In genomic region chr12:52487744-52488443, GRCh38 we compare ENCODE assay signal across 14 cellular contexts. TPM values are rescaled to one million over a fixed set of nuclear protein-coding genes. Genes with fewer than 3 reads are reported as not detected.
"Had no signal": no experiment of that assay in that cellular context is flagged by ENCODE, and none has a peak within 500 bp of the region (broad histone marks: within the 10 kb centered on the region; RNA-seq: fewer than 3 reads in every experiment).

No MANE protein-coding gene starts in this region.

RNA-seq across cellular contexts. Expression of gene KRT6A, which starts 5.2 kb away (rescaled TPM):
- total RNA-seq: activated CD4-positive, alpha-beta memory T cell treated with anti-CD3 and anti-CD28 coated beads, Interleukin-2, amount 10 ng/mL, durations not matched to agents 7 days and 5 days; activated CD4-positive, alpha-beta T cell treated with anti-CD3 and anti-CD28 coated beads for 36 hours; activated CD4-positive, alpha-beta T cell treated with anti-CD3 and anti-CD28 coated beads, Interleukin-2, amount 10 ng/mL, durations not matched to agents 7 days and 5 days; activated CD8-positive, alpha-beta memory T cell treated with anti-CD3 and anti-CD28 coated beads, Interleukin-2, amount 10 ng/mL, durations not matched to agents 7 days and 5 days; activated CD8-positive, alpha-beta T cell treated with anti-CD3 and anti-CD28 coated beads, Interleukin-2, amount 10 ng/mL, durations not matched to agents 7 days and 5 days; activated naive CD8-positive, alpha-beta T cell treated with anti-CD3 and anti-CD28 coated beads, Interleukin-2, amount 10 ng/mL, durations not matched to agents 7 days and 5 days; activated T-helper 2 cell treated with anti-CD3 and anti-CD28 coated beads, Interferon-gamma antibody, Interleukin-2, Interleukin-4, amounts not matched to agents 10 μg/mL and 5 μg/mL and 100 μg/mL, durations not matched to agents 14 hours and 24 hours and 36 hours; cardiac septum; T-cell; T-helper 1 cell treated with Interleukin-12 subunit alpha and Interleukin-12 subunit beta and Interleukin-4 antibody, amounts not matched to agents 30 ng/mL and 1 ng/mL, for 36 hours; T-helper 17 cell; T-helper 2 cell treated with Interferon-gamma antibody and Interleukin-4, amounts not matched to agents 100 ng/mL and 5 ng/mL, for 36 hours; WTC11 had no signal

RNA-seq across cellular contexts. Expression of gene KRT6C, which starts 14.3 kb away (rescaled TPM):
- total RNA-seq: activated CD4-positive, alpha-beta memory T cell treated with anti-CD3 and anti-CD28 coated beads, Interleukin-2, amount 10 ng/mL, durations not matched to agents 7 days and 5 days; activated CD4-positive, alpha-beta T cell treated with anti-CD3 and anti-CD28 coated beads for 36 hours; activated CD4-positive, alpha-beta T cell treated with anti-CD3 and anti-CD28 coated beads, Interleukin-2, amount 10 ng/mL, durations not matched to agents 7 days and 5 days; activated CD8-positive, alpha-beta memory T cell treated with anti-CD3 and anti-CD28 coated beads, Interleukin-2, amount 10 ng/mL, durations not matched to agents 7 days and 5 days; activated CD8-positive, alpha-beta T cell treated with anti-CD3 and anti-CD28 coated beads, Interleukin-2, amount 10 ng/mL, durations not matched to agents 7 days and 5 days; activated naive CD8-positive, alpha-beta T cell treated with anti-CD3 and anti-CD28 coated beads, Interleukin-2, amount 10 ng/mL, durations not matched to agents 7 days and 5 days; activated T-helper 2 cell treated with anti-CD3 and anti-CD28 coated beads, Interferon-gamma antibody, Interleukin-2, Interleukin-4, amounts not matched to agents 10 μg/mL and 5 μg/mL and 100 μg/mL, durations not matched to agents 14 hours and 24 hours and 36 hours; ascending aorta; cardiac septum; T-cell; T-helper 1 cell treated with Interleukin-12 subunit alpha and Interleukin-12 subunit beta and Interleukin-4 antibody, amounts not matched to agents 30 ng/mL and 1 ng/mL, for 36 hours; T-helper 17 cell; T-helper 2 cell treated with Interferon-gamma antibody and Interleukin-4, amounts not matched to agents 100 ng/mL and 5 ng/mL, for 36 hours; WTC11 had no signal

RNA-seq across cellular contexts. Expression of gene KRT5, which starts 32.3 kb away (rescaled TPM):
- total RNA-seq: activated CD4-positive, alpha-beta memory T cell treated with anti-CD3 and anti-CD28 coated beads, Interleukin-2, amount 10 ng/mL, durations not matched to agents 7 days and 5 days; activated CD4-positive, alpha-beta T cell treated with anti-CD3 and anti-CD28 coated beads for 36 hours; activated CD4-positive, alpha-beta T cell treated with anti-CD3 and anti-CD28 coated beads, Interleukin-2, amount 10 ng/mL, durations not matched to agents 7 days and 5 days; activated CD8-positive, alpha-beta memory T cell treated with anti-CD3 and anti-CD28 coated beads, Interleukin-2, amount 10 ng/mL, durations not matched to agents 7 days and 5 days; activated CD8-positive, alpha-beta T cell treated with anti-CD3 and anti-CD28 coated beads, Interleukin-2, amount 10 ng/mL, durations not matched to agents 7 days and 5 days; activated naive CD8-positive, alpha-beta T cell treated with anti-CD3 and anti-CD28 coated beads, Interleukin-2, amount 10 ng/mL, durations not matched to agents 7 days and 5 days; activated T-helper 2 cell treated with anti-CD3 and anti-CD28 coated beads, Interferon-gamma antibody, Interleukin-2, Interleukin-4, amounts not matched to agents 10 μg/mL and 5 μg/mL and 100 μg/mL, durations not matched to agents 14 hours and 24 hours and 36 hours; cardiac septum; T-cell; T-helper 1 cell treated with Interleukin-12 subunit alpha and Interleukin-12 subunit beta and Interleukin-4 antibody, amounts not matched to agents 30 ng/mL and 1 ng/mL, for 36 hours; T-helper 17 cell; T-helper 2 cell treated with Interferon-gamma antibody and Interleukin-4, amounts not matched to agents 100 ng/mL and 5 ng/mL, for 36 hours; WTC11 had no signal

RNA-seq across cellular contexts. Expression of gene KRT6B, which starts 35.9 kb away (rescaled TPM):
- total RNA-seq: activated CD4-positive, alpha-beta memory T cell treated with anti-CD3 and anti-CD28 coated beads, Interleukin-2, amount 10 ng/mL, durations not matched to agents 7 days and 5 days; activated CD4-positive, alpha-beta T cell treated with anti-CD3 and anti-CD28 coated beads for 36 hours; activated CD4-positive, alpha-beta T cell treated with anti-CD3 and anti-CD28 coated beads, Interleukin-2, amount 10 ng/mL, durations not matched to agents 7 days and 5 days; activated CD8-positive, alpha-beta memory T cell treated with anti-CD3 and anti-CD28 coated beads, Interleukin-2, amount 10 ng/mL, durations not matched to agents 7 days and 5 days; activated CD8-positive, alpha-beta T cell treated with anti-CD3 and anti-CD28 coated beads, Interleukin-2, amount 10 ng/mL, durations not matched to agents 7 days and 5 days; activated naive CD8-positive, alpha-beta T cell treated with anti-CD3 and anti-CD28 coated beads, Interleukin-2, amount 10 ng/mL, durations not matched to agents 7 days and 5 days; activated T-helper 2 cell treated with anti-CD3 and anti-CD28 coated beads, Interferon-gamma antibody, Interleukin-2, Interleukin-4, amounts not matched to agents 10 μg/mL and 5 μg/mL and 100 μg/mL, durations not matched to agents 14 hours and 24 hours and 36 hours; cardiac septum; T-cell; T-helper 1 cell treated with Interleukin-12 subunit alpha and Interleukin-12 subunit beta and Interleukin-4 antibody, amounts not matched to agents 30 ng/mL and 1 ng/mL, for 36 hours; T-helper 17 cell; T-helper 2 cell treated with Interferon-gamma antibody and Interleukin-4, amounts not matched to agents 100 ng/mL and 5 ng/mL, for 36 hours; WTC11 had no signal

RNA-seq across cellular contexts. Expression of gene KRT75, which starts 53.7 kb away (rescaled TPM):
- total RNA-seq: activated CD4-positive, alpha-beta memory T cell treated with anti-CD3 and anti-CD28 coated beads, Interleukin-2, amount 10 ng/mL, durations not matched to agents 7 days and 5 days; activated CD4-positive, alpha-beta T cell treated with anti-CD3 and anti-CD28 coated beads for 36 hours; activated CD4-positive, alpha-beta T cell treated with anti-CD3 and anti-CD28 coated beads, Interleukin-2, amount 10 ng/mL, durations not matched to agents 7 days and 5 days; activated CD8-positive, alpha-beta memory T cell treated with anti-CD3 and anti-CD28 coated beads, Interleukin-2, amount 10 ng/mL, durations not matched to agents 7 days and 5 days; activated CD8-positive, alpha-beta T cell treated with anti-CD3 and anti-CD28 coated beads, Interleukin-2, amount 10 ng/mL, durations not matched to agents 7 days and 5 days; activated naive CD8-positive, alpha-beta T cell treated with anti-CD3 and anti-CD28 coated beads, Interleukin-2, amount 10 ng/mL, durations not matched to agents 7 days and 5 days; activated T-helper 2 cell treated with anti-CD3 and anti-CD28 coated beads, Interferon-gamma antibody, Interleukin-2, Interleukin-4, amounts not matched to agents 10 μg/mL and 5 μg/mL and 100 μg/mL, durations not matched to agents 14 hours and 24 hours and 36 hours; ascending aorta; cardiac septum; T-cell; T-helper 1 cell treated with Interleukin-12 subunit alpha and Interleukin-12 subunit beta and Interleukin-4 antibody, amounts not matched to agents 30 ng/mL and 1 ng/mL, for 36 hours; T-helper 17 cell; T-helper 2 cell treated with Interferon-gamma antibody and Interleukin-4, amounts not matched to agents 100 ng/mL and 5 ng/mL, for 36 hours; WTC11 had no signal
